11 cellular contexts compared by ENCODE assay signal in genomic region chr6:137025786-137026730, GRCh38. TPM values are rescaled to one million over a fixed set of nuclear protein-coding genes. Genes with fewer than 3 reads are reported as not detected.
DNase-seq lines count a peak whose midpoint lies in the region; ATAC-seq and TF ChIP-seq lines count a peak whose summit lies in the region.
"Had no signal": no experiment of that assay in that cellular context is flagged by ENCODE, and none has a peak within 500 bp of the region (broad histone marks: within the 10 kb centered on the region; RNA-seq: fewer than 3 reads in every experiment).

No MANE protein-coding gene starts in this region.

- DNase-seq in Calu3, result peak; percentile 29
- peak; percentile 19 for DNase-seq in T-helper 2 cell treated with Interferon-gamma antibody and Interleukin-4, amounts not matched to agents 5 μg/mL and 100 μg/mL, for 36 hours (ENCODE audit: low spot score)
- peak; percentile 24 for DNase-seq in kidney tubule cell (ENCODE audit: low spot score)
- no peak for DNase-seq in middle frontal gyrus (ENCODE audit: extremely low spot score, low spot score)
- no peak for DNase-seq in mucosa of gallbladder (ENCODE audit: low spot score)
- DNase-seq in central memory CD4-positive, alpha-beta T cell, result no peak
- DNase-seq: stimulated activated CD4-positive, alpha-beta T cell treated with anti-CD3 and anti-CD28 coated beads, Interleukin-2, amount 100 ng/mL, for 24 hours had no signal

- H3K4me1 Mint-ChIP-seq in Calu3 (ENCODE audit: low read depth, unreplicated experiment), result peaks cover 14% of the 10 kb centered on the region
- peaks cover 22% of the 10 kb centered on the region for H3K4me1 Mint-ChIP-seq in T-helper 2 cell treated with Interferon-gamma antibody and Interleukin-4, amounts not matched to agents 5 μg/mL and 100 μg/mL, for 36 hours (ENCODE audit: low read depth)

- H3K27me3 Mint-ChIP-seq in Calu3 (ENCODE audit: unreplicated experiment), result no peaks in the 10 kb centered on the region
- H3K27me3 Mint-ChIP-seq in T-helper 2 cell treated with Interferon-gamma antibody and Interleukin-4, amounts not matched to agents 5 μg/mL and 100 μg/mL, for 36 hours (ENCODE audit: low read depth), result peaks cover 77% of the 10 kb centered on the region

- TF ChIP-seq CTCF in Calu3 (IDR thresholded peaks at IDR 0.05; ENCODE audit: unreplicated experiment), result no peak

- CTCF ChIA-PET in Calu3 (lab: Charles Lee), result interaction anchor here (0.8 to 1.4 kb wide), 2 partner anchors 11 to 31 kb away, joined by 3 to 4 read pairs; no protein-coding TSS in a partner anchor

- H3K4me3 Mint-ChIP-seq in Calu3 (ENCODE audit: low read depth, unreplicated experiment), result peak overlapping the region; percentile 24
- no peak overlapping the region for H3K4me3 Mint-ChIP-seq in T-helper 2 cell treated with Interferon-gamma antibody and Interleukin-4, amounts not matched to agents 5 μg/mL and 100 μg/mL, for 36 hours

- ATAC-seq in HG02610 (IDR thresholded peaks at IDR 0.05; ENCODE audit: unreplicated experiment) (peak; percentile 48), GM21528 (IDR thresholded peaks at IDR 0.05; ENCODE audit: low FRiP score, unreplicated experiment) (no peak)

- no peaks in the 10 kb centered on the region for H3K9me3 Mint-ChIP-seq in Calu3 (ENCODE audit: low read depth, unreplicated experiment)
- H3K9me3 Mint-ChIP-seq in T-helper 2 cell treated with Interferon-gamma antibody and Interleukin-4, amounts not matched to agents 5 μg/mL and 100 μg/mL, for 36 hours, result no peaks in the 10 kb centered on the region

- H3K36me3 Mint-ChIP-seq in Calu3 (ENCODE audit: insufficient read depth, unreplicated experiment), result peaks cover 6% of the 10 kb centered on the region
- peaks cover 2% of the 10 kb centered on the region for H3K36me3 Mint-ChIP-seq in T-helper 2 cell treated with Interferon-gamma antibody and Interleukin-4, amounts not matched to agents 5 μg/mL and 100 μg/mL, for 36 hours (ENCODE audit: low read depth)

- intact Hi-C loops in Calu3 (cut with micrococcal nuclease; ENCODE audit: unreplicated experiment), result no loop called here

- peak overlapping the region; percentile 79 for H3K27ac Mint-ChIP-seq in Calu3 (ENCODE audit: unreplicated experiment)
- H3K27ac Mint-ChIP-seq in T-helper 2 cell treated with Interferon-gamma antibody and Interleukin-4, amounts not matched to agents 5 μg/mL and 100 μg/mL, for 36 hours, result no peak overlapping the region

- BruUV-seq in Calu3 (replicated peaks; lab: Mats Ljungman, UMichigan), result no TSS peak

RNA-seq across cellular contexts. Expression of gene IL20RA, which starts 18.7 kb away (rescaled TPM):
- 2.4 and 3.1 TPM in 2 replicates for total RNA-seq in Calu3 (2022)
- total RNA-seq in mucosa of gallbladder, result 15.1 TPM
- total RNA-seq: epithelial cell of proximal tubule, SK-MEL-5 had no signal

Comparison
In these comparisons a context has a peak if more than half of its experiments do, and no peak if none do; other contexts are left out.
1. DNase-seq: peak in Calu3 (single experiment), T-helper 2 cell treated with Interferon-gamma antibody and Interleukin-4, amounts not matched to agents 5 μg/mL and 100 μg/mL, for 36 hours (single experiment) and kidney tubule cell (single experiment); none in middle frontal gyrus (single experiment), mucosa of gallbladder (single experiment) and central memory CD4-positive, alpha-beta T cell (single experiment).